In the genomic region with DNA sequence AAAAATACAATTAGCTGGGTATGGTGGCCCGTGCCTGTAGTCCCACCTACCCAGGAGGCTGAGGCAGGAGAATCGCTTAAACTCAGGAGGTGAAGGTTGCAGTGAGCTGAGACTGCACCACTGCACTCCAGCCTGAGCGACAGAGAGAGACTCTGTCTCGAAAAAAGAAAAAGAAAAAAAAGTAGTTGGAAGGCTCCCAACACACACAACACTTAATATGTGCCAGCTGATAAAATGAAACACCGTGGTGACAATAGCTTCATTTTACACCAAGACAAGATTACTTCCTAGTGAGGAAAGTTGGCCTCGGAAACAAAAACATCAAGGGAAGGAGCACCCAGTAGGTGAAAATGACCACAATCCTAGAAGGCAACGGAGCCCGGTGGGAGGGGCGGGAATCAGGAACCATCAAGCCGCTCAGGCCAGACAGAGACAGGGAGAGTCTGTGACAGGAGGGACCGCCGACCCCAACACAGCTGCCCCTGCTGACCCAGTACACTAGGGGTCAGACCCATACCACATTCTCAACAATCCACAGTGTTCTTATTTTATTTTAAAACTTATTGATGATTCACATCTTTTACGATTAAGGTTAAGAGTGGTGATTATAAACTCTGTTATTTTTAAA, we compare ENCODE assay signal across 27 cellular contexts. TPM values are rescaled to one million over a fixed set of nuclear protein-coding genes. Genes with fewer than 3 reads are reported as not detected.
"Had no signal": no experiment of that assay in that cellular context is flagged by ENCODE, and none has a peak within 500 bp of the region (broad histone marks: within the 10 kb centered on the region; RNA-seq: fewer than 3 reads in every experiment).

No MANE protein-coding gene starts in this region.

- H3K4me1 ChIP-seq: colonic mucosa, gastrocnemius medialis, psoas muscle, uterus had no signal

- H3K36me3 ChIP-seq: colonic mucosa, gastrocnemius medialis, pancreas, thoracic aorta, uterus had no signal

- ATAC-seq: activated T-helper 17 cell treated with anti-CD3 and anti-CD28 coated beads, Interleukin-2, amount 50 U/mL, for 72 hours; gastrocnemius medialis; left lobe of liver had no signal

- H3K27ac Mint-ChIP-seq: activated CD4-positive, alpha-beta memory T cell treated with anti-CD3 and anti-CD28 coated beads for 36 hours; activated T-cell treated with anti-CD3 and anti-CD28 coated beads, Interleukin-2, amount 50 U/mL, for 24 hours; activated T-helper 17 cell treated with anti-CD3 and anti-CD28 coated beads, Interleukin-2, amount 50 U/mL, for 72 hours; nephron had no signal

- H3K27ac ChIP-seq: colonic mucosa, gastrocnemius medialis, pancreas, psoas muscle, uterus had no signal

- H3K4me3 ChIP-seq: colonic mucosa, dorsolateral prefrontal cortex, gastrocnemius medialis, lung, pancreas, psoas muscle, thoracic aorta, uterus had no signal

- H3K27me3 ChIP-seq: colonic mucosa, dorsolateral prefrontal cortex, gastrocnemius medialis, pancreas, uterus had no signal

- DNase-seq: activated CD4-positive, alpha-beta memory T cell treated with anti-CD3 and anti-CD28 coated beads for 36 hours; activated CD4-positive, alpha-beta T cell treated with anti-CD3 and anti-CD28 coated beads for 4 hours; activated CD8-positive, alpha-beta memory T cell treated with anti-CD3 and anti-CD28 coated beads, Interleukin-2, amount 50 U/mL, for 4 hours; activated gamma-delta T cell treated with Interleukin-2 at 50 U/mL for 16 hours; activated naive CD4-positive, alpha-beta T cell treated with anti-CD3 and anti-CD28 coated beads, Interleukin-2, amount 50 U/mL, for 16 hours; activated T-cell treated with anti-CD3 and anti-CD28 coated beads, Interleukin-2, amount 50 U/mL, for 24 hours; amniotic stem cell; colonic mucosa; dorsolateral prefrontal cortex; effector memory CD4-positive, alpha-beta T cell; erythroblast; gastrocnemius medialis; hypothalamus; pancreas; psoas muscle; stimulated activated CD4-positive, alpha-beta T cell treated with anti-CD3 and anti-CD28 coated beads, Interleukin-2, amount 100 ng/mL, for 48 hours; stimulated activated naive CD4-positive, alpha-beta T cell treated with Interleukin-2 at 50 U/mL for 16 hours; trophoblast cell; uterus had no signal

- H3K27me3 Mint-ChIP-seq: activated CD4-positive, alpha-beta memory T cell treated with anti-CD3 and anti-CD28 coated beads for 36 hours; activated T-cell treated with anti-CD3 and anti-CD28 coated beads, Interleukin-2, amount 50 U/mL, for 24 hours; activated T-helper 17 cell treated with anti-CD3 and anti-CD28 coated beads, Interleukin-2, amount 50 U/mL, for 72 hours had no signal

- H3K4me1 Mint-ChIP-seq: activated T-helper 17 cell treated with anti-CD3 and anti-CD28 coated beads, Interleukin-2, amount 50 U/mL, for 72 hours; nephron had no signal

- H3K4me3 Mint-ChIP-seq: activated CD4-positive, alpha-beta memory T cell treated with anti-CD3 and anti-CD28 coated beads for 36 hours; activated T-cell treated with anti-CD3 and anti-CD28 coated beads, Interleukin-2, amount 50 U/mL, for 24 hours; activated T-helper 17 cell treated with anti-CD3 and anti-CD28 coated beads, Interleukin-2, amount 50 U/mL, for 72 hours; nephron had no signal

- H3K9me3 ChIP-seq: colonic mucosa, gastrocnemius medialis, pancreas, psoas muscle, uterus had no signal

RNA-seq across cellular contexts. Expression of gene OCA2, which starts 54.5 kb away (rescaled TPM):
- total RNA-seq: activated CD4-positive, alpha-beta memory T cell treated with anti-CD3 and anti-CD28 coated beads for 36 hours; activated CD8-positive, alpha-beta memory T cell treated with anti-CD3 and anti-CD28 coated beads for 36 hours; activated T-helper 17 cell treated with anti-CD3 and anti-CD28 coated beads, Interleukin-2, amount 50 U/mL, for 72 hours; mucosa of gallbladder; T-helper 1 cell treated with Interleukin-12 subunit alpha and Interleukin-12 subunit beta and Interleukin-4 antibody, amounts not matched to agents 30 ng/mL and 1 ng/mL, for 36 hours had no signal
